ENCODE assay signal across 8 cellular contexts in the genomic region with DNA sequence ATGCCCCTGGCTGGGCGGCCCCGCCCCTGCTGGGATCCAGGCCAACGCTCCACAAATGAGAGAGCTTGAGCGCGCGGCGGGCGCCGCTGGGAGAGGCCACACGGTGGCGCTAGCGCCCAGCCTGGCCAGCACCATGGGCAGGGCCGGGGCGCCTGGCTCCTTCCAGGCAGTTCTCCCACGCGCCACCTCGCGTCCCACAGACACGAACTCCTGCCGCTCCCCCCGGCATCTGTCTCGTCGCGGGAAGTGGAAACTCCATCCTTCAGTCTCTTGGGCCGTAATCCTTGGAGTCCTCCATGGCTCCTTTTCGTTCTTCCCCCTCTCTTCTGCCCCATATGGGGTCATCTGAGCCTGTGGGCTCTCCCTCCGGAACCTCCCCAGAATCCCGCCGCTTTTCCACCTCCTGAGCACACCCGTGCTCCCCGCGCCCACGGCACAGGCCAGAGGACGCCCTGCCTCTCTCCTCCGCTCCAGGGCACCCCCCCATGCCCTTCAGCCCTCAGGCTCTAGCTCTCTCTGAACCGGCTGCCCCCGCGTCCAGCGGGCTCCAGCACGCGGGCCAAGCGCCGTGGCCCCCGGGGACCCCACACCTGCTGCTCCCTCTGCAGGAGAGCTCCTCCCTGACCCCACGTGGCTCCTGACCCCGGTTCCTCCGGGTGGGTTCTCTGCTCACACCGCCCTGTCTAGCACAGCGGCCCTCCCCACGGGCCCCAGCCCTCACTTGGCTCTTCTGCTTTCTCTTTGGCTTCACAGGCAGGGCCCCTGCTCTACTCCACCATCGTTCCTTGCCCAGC. TPM values are rescaled to one million over a fixed set of nuclear protein-coding genes. Genes with fewer than 3 reads are reported as not detected.
DNase-seq lines count a peak whose midpoint lies in the region; TF ChIP-seq lines count a peak whose summit lies in the region.

No MANE protein-coding gene starts in this region.

- peak overlapping the region; percentile 79 for H3K4me2 ChIP-seq in hepatocyte

- H3K4me1 ChIP-seq in HAP-1, result peaks cover 17% of the 10 kb centered on the region
- peaks cover 25% of the 10 kb centered on the region for H3K4me1 ChIP-seq in hepatocyte (ENCODE audit: insufficient read depth)
- peaks cover 9% of the 10 kb centered on the region for H3K4me1 ChIP-seq in rectal smooth muscle tissue (ENCODE audit: control insufficient read depth, insufficient read depth, low read length)
- H3K4me1 ChIP-seq in vagina, result peaks cover 21% of the 10 kb centered on the region

- H3K27ac Mint-ChIP-seq in T-helper 1 cell treated with Interleukin-12 subunit alpha and Interleukin-12 subunit beta and Interleukin-4 antibody, amounts not matched to agents 30 μg/mL and 1 μg/mL, for 36 hours, result peak overlapping the region; percentile 26

- no peak overlapping the region for H3K27ac ChIP-seq in hepatocyte
- H3K27ac ChIP-seq in rectal smooth muscle tissue (ENCODE audit: low read depth, low read length), result peak overlapping the region; percentile 19
- peak overlapping the region; percentile 58 for H3K27ac ChIP-seq in vagina

- in situ Hi-C loops in HAP-1 (cut with MboI; ENCODE audit: low sequenced_read_pairs), result no loop called here

- TF ChIP-seq POLR2A in vagina (IDR thresholded peaks at IDR 0.05), result no peak

- no peaks in the 10 kb centered on the region for H3K27me3 Mint-ChIP-seq in T-helper 1 cell treated with Interleukin-12 subunit alpha and Interleukin-12 subunit beta and Interleukin-4 antibody, amounts not matched to agents 30 μg/mL and 1 μg/mL, for 36 hours (ENCODE audit: low read depth)

- H3K4me3 ChIP-seq in HAP-1 (peak overlapping the region; percentile 19), hepatocyte (no peak overlapping the region), rectal smooth muscle tissue (ENCODE audit: low read length) (peak overlapping the region; percentile 75), vagina (peak overlapping the region; percentile 39 to 48)

- H3K36me3 ChIP-seq in HAP-1 (replicated peaks), result no peaks in the 10 kb centered on the region
- H3K36me3 ChIP-seq in hepatocyte (replicated peaks; ENCODE audit: insufficient read depth, low read depth), result no peaks in the 10 kb centered on the region
- no peaks in the 10 kb centered on the region for H3K36me3 ChIP-seq in rectal smooth muscle tissue (ENCODE audit: control insufficient read depth, insufficient read depth, low read length)
- H3K36me3 ChIP-seq in vagina, result no peaks in the 10 kb centered on the region

- H3K9ac ChIP-seq in rectal smooth muscle tissue (ENCODE audit: low read length), result no peak overlapping the region

- H3K79me2 ChIP-seq in hepatocyte, result no peaks in the 10 kb centered on the region

- H3K4me3 Mint-ChIP-seq in T-helper 1 cell treated with Interleukin-12 subunit alpha and Interleukin-12 subunit beta and Interleukin-4 antibody, amounts not matched to agents 30 μg/mL and 1 μg/mL, for 36 hours, result no peak overlapping the region

- intact Hi-C loops in vagina (cut with DNase I), result no loop called here

- no peaks in the 10 kb centered on the region for H3K9me2 ChIP-seq in hepatocyte (replicated peaks; ENCODE audit: insufficient read depth)

- TF ChIP-seq CTCF in hepatocyte (IDR thresholded peaks at IDR 0.05; ENCODE audit: poor library complexity) (peak; percentile 93), vagina (IDR thresholded peaks at IDR 0.05) (peak; percentile 72 to 84 (median 73))

- H3K9me3 ChIP-seq in HAP-1 (no peaks in the 10 kb centered on the region), hepatocyte (ENCODE audit: low read depth) (no peaks in the 10 kb centered on the region), vagina (no peaks in the 10 kb centered on the region)

- H3K36me3 Mint-ChIP-seq in T-helper 1 cell treated with Interleukin-12 subunit alpha and Interleukin-12 subunit beta and Interleukin-4 antibody, amounts not matched to agents 30 μg/mL and 1 μg/mL, for 36 hours (ENCODE audit: low read depth), result peaks cover 25% of the 10 kb centered on the region

- peaks cover 2% of the 10 kb centered on the region for H3K4me1 Mint-ChIP-seq in T-helper 1 cell treated with Interleukin-12 subunit alpha and Interleukin-12 subunit beta and Interleukin-4 antibody, amounts not matched to agents 30 μg/mL and 1 μg/mL, for 36 hours (ENCODE audit: low read depth)

- H3K9me3 Mint-ChIP-seq in T-helper 1 cell treated with Interleukin-12 subunit alpha and Interleukin-12 subunit beta and Interleukin-4 antibody, amounts not matched to agents 30 μg/mL and 1 μg/mL, for 36 hours, result no peaks in the 10 kb centered on the region

- H3K27me3 ChIP-seq in HAP-1 (ENCODE audit: low read depth), result no peaks in the 10 kb centered on the region
- H3K27me3 ChIP-seq in hepatocyte, result no peaks in the 10 kb centered on the region
- H3K27me3 ChIP-seq in rectal smooth muscle tissue (ENCODE audit: control insufficient read depth, insufficient read depth, low read length), result peaks cover 2% of the 10 kb centered on the region
- no peaks in the 10 kb centered on the region for H3K27me3 ChIP-seq in vagina

- DNase-seq in DMS153 treated with DMSO at 0.1 percent for 48 hours (lab: John Stamatoyannopoulos, UW; ENCODE audit: unreplicated experiment) (peak; percentile 99), HAP-1 (ENCODE audit: low spot score in 2 of 2) (peak; percentile 78 to 92), NCI-H1105 treated with DMSO at 0.1 percent for 48 hours (lab: John Stamatoyannopoulos, UW) (peak; percentile 81), astrocyte of the hippocampus (ENCODE audit: low read depth, low spot score) (peak; percentile 98), hepatocyte (ENCODE audit: low spot score) (peak; percentile 95), vagina (ENCODE audit: extremely low spot score in 2 of 2) (no peak)

- WGBS in hepatocyte (ENCODE audit: low lambda C conversion rate, missing lambda C conversion rate), result 26% methylated on average over 49 of the region's 51 CpGs

- H2AFZ ChIP-seq in hepatocyte, result peak overlapping the region; percentile 55

- no peaks in the 10 kb centered on the region for H4K20me1 ChIP-seq in hepatocyte (ENCODE audit: insufficient read depth, poor library complexity, severe bottlenecking)

RNA-seq across cellular contexts. Expression of gene EDN2, which starts 31.9 kb away (rescaled TPM):
- 0.36 and 0.40 TPM in 2 replicates for total RNA-seq in hepatocyte
- polyA plus RNA-seq in hepatocyte, result 2.3 and 2.7 TPM in 2 replicates
- total RNA-seq in vagina, result 9.3 TPM

Comparison
In these comparisons a context has a peak if more than half of its experiments do, and no peak if none do; other contexts are left out.
1. DNase-seq: peak in DMS153 treated with DMSO at 0.1 percent for 48 hours (single experiment), HAP-1 (2 of 2), NCI-H1105 treated with DMSO at 0.1 percent for 48 hours (single experiment), astrocyte of the hippocampus (single experiment) and hepatocyte (single experiment); none in vagina (0 of 2).